In genomic region chr19:19662866-19663291, GRCh38 we compare ENCODE assay signal across 8 cellular contexts. TPM values are rescaled to one million over a fixed set of nuclear protein-coding genes. Genes with fewer than 3 reads are reported as not detected.
A peak's percentile ranks its signal among the peaks of the same experiment; 100 is the strongest.
DNase-seq lines count a peak whose midpoint lies in the region; ATAC-seq, FAIRE-seq and TF ChIP-seq lines count a peak whose summit lies in the region.

No MANE protein-coding gene starts in this region.

- intact Hi-C loops in left ventricle myocardium superior (cut with micrococcal nuclease) = no loop called here
- intact Hi-C loops in pancreas (cut with DNase I) = no loop called here
- intact Hi-C loops in head of caudate nucleus (cut with DNase I) = no loop called here

- FAIRE-seq in pancreas (lab: Jason Lieb, UNC) = no peak

- no peak for TF ChIP-seq CTCF in cardiac muscle cell (IDR thresholded peaks at IDR 0.05; ENCODE audit: low read depth, low read length)
- TF ChIP-seq CTCF in pancreas (IDR thresholded peaks at IDR 0.05) = no peak

- no peak for TF ChIP-seq POLR2A in GM18505 (IDR thresholded peaks at IDR 0.05; ENCODE audit: borderline replicate concordance, extremely low read depth, insufficient read depth, insufficient read length)

- 3% methylated on average over 21 of the region's 21 CpGs for WGBS in pancreas, 2 donors

- peak in 1 of 2 donors; percentile 12 for DNase-seq in cardiac muscle cell (ENCODE audit: low read depth in 1 of 2, low spot score in 1 of 2)
- no peak for DNase-seq in left ventricle myocardium superior
- peak; percentile 27 for DNase-seq in RPMI7951 (ENCODE audit: low read depth)
- no peak for DNase-seq in epithelial cell of prostate (ENCODE audit: low read depth, low spot score)
- no peak for DNase-seq in pancreas
- no peak for DNase-seq in head of caudate nucleus
- DNase-seq in GF-D8 (lab: John Stamatoyannopoulos, UW) = no peak

- ATAC-seq in left ventricle myocardium superior = no peak
- ATAC-seq in pancreas = no peak
- no peak for ATAC-seq in GM18505 (IDR thresholded peaks at IDR 0.05; ENCODE audit: unreplicated experiment)

- H3K27me3 ChIP-seq in cardiac muscle cell = no peaks in the 10 kb centered on the region
- H3K27me3 ChIP-seq in pancreas = no peaks in the 10 kb centered on the region

- H3K27ac ChIP-seq in cardiac muscle cell (peak overlapping the region; percentile 15), epithelial cell of prostate (peak overlapping the region; percentile 81), pancreas (peak overlapping the region; percentile 73 to 90 (median 82))

- peaks cover 4% of the 10 kb centered on the region for H3K4me1 ChIP-seq in cardiac muscle cell (ENCODE audit: low read depth)
- H3K4me1 ChIP-seq in pancreas = peaks cover 0 to 15% (median 0%) of the 10 kb centered on the region in 3 donors

- H3K36me3 ChIP-seq in cardiac muscle cell (peaks cover 5% of the 10 kb centered on the region), pancreas (peaks cover 0 to 15% (median 8%) of the 10 kb centered on the region in 3 donors)

- H3K9me3 ChIP-seq in cardiac muscle cell (ENCODE audit: low read depth) = no peaks in the 10 kb centered on the region
- no peaks in the 10 kb centered on the region for H3K9me3 ChIP-seq in pancreas

- H3K4me3 ChIP-seq in cardiac muscle cell = peak overlapping the region; percentile 96
- peak overlapping the region; percentile 97 to 100 (median 99) for H3K4me3 ChIP-seq in pancreas

RNA-seq across cellular contexts. Expression of gene ATP13A1, which starts 0.6 kb away (rescaled TPM):
- total RNA-seq in cardiac muscle cell (117 and 216 TPM in 2 replicates), left ventricle myocardium superior (21.6 TPM), pancreas (10 to 100 TPM; 24.9 to 46.2 (median 33.6) TPM)
- polyA plus RNA-seq in cardiac muscle cell (58.0 and 67.9 TPM in 2 replicates), pancreas (10 to 100 TPM; 63.8 to 77.3 TPM)
- 21.3 and 34.7 TPM in 2 replicates for total RNA-seq in RPMI7951 (2014; rRNA removed; shearing (Covaris generic))

RNA-seq across cellular contexts. Expression of gene ZNF101, which starts 5.8 kb away (rescaled TPM):
- total RNA-seq in cardiac muscle cell (5.7 and 6.0 TPM in 2 replicates), left ventricle myocardium superior (3.7 TPM), pancreas (1 to 10 TPM; 3.3 to 7.1 (median 4.3) TPM)
- polyA plus RNA-seq in cardiac muscle cell (4.9 and 5.9 TPM in 2 replicates), pancreas (1 to 10 TPM; 5.2 to 5.4 TPM)
- 5.2 and 9.3 TPM in 2 replicates for total RNA-seq in RPMI7951 (2014; rRNA removed; shearing (Covaris generic))

RNA-seq across cellular contexts. Expression of gene GMIP, which starts 19.4 kb away (rescaled TPM):
- total RNA-seq in cardiac muscle cell (13.7 and 15.1 TPM in 2 replicates), left ventricle myocardium superior (4.2 TPM), pancreas (10 to 100 TPM in 1 of 6 donors, 1 to 10 TPM in 5; 5.4 to 16.4 (median 6.6) TPM)
- polyA plus RNA-seq in cardiac muscle cell (11.6 and 12.4 TPM in 2 replicates), pancreas (10 to 100 TPM in 1 of 2 donors, 1 to 10 TPM in 1; 3.5 to 10.5 TPM)
- 2.3 and 3.3 TPM in 2 replicates for total RNA-seq in RPMI7951 (2014; rRNA removed; shearing (Covaris generic))

RNA-seq across cellular contexts. Expression of gene LPAR2, which starts 34.9 kb away (rescaled TPM):
- 29.7 and 39.9 TPM in 2 replicates for total RNA-seq in cardiac muscle cell
- 56.6 and 62.2 TPM in 2 replicates for polyA plus RNA-seq in cardiac muscle cell
- 1.6 TPM for total RNA-seq in left ventricle myocardium superior
- total RNA-seq in RPMI7951 (2014; rRNA removed; shearing (Covaris generic)) = 0.72 and 1.4 TPM in 2 replicates
- 10 to 100 TPM in 4 of 6 donors, 1 to 10 TPM in 2; 9.6 to 16.1 (median 10.7) TPM for total RNA-seq in pancreas
- polyA plus RNA-seq in pancreas = 10 to 100 TPM; 24.2 to 28.6 TPM

RNA-seq across cellular contexts. Expression of gene PBX4, which starts 44.4 kb away (rescaled TPM):
- total RNA-seq in cardiac muscle cell (6.7 and 11.8 TPM in 2 replicates), left ventricle myocardium superior (0.42 TPM), pancreas (under 1 TPM; 0.18 to 0.53 (median 0.43) TPM)
- polyA plus RNA-seq in cardiac muscle cell (10.3 and 10.9 TPM in 2 replicates), pancreas (1 to 10 TPM; 3.9 to 4.0 TPM)
- 2.1 and 3.0 TPM in 2 replicates for total RNA-seq in RPMI7951 (2014; rRNA removed; shearing (Covaris generic))

Comparison
In these comparisons a context has a peak if more than half of its experiments do, and no peak if none do; other contexts are left out.
1. H3K27ac ChIP-seq: peak in every context shown above with its lines; median percentile 82 in pancreas; 81 in epithelial cell of prostate; 15 in cardiac muscle cell.